ENCODE assay signal across 18 cellular contexts in genomic region chr1:230074270-230074669, GRCh38. TPM values are rescaled to one million over a fixed set of nuclear protein-coding genes. Genes with fewer than 3 reads are reported as not detected.
DNase-seq lines count a peak whose midpoint lies in the region; ATAC-seq, FAIRE-seq and TF ChIP-seq lines count a peak whose summit lies in the region.
"Had no signal": no experiment of that assay in that cellular context is flagged by ENCODE, and none has a peak within 500 bp of the region (broad histone marks: within the 10 kb centered on the region; RNA-seq: fewer than 3 reads in every experiment).

No MANE protein-coding gene starts in this region.

- ATAC-seq in K562 (0 out of 3 replicates have a peak, but pooled peaks have one; percentile 11), psoas muscle (peak in 2 of 4 donors; percentile 5), pancreas (no peak)
- ATAC-seq in stimulated activated naive CD8-positive, alpha-beta T cell treated with anti-CD3 and anti-CD28 coated beads, Interleukin-15, amount 100 ng/mL, for 72 hours, result no peak
- ATAC-seq: activated T-helper 17 cell treated with anti-CD3 and anti-CD28 coated beads, Interleukin-2, amount 50 U/mL, for 72 hours; natural killer cell treated with Interleukin-12 subunit alpha and Interleukin-12 subunit beta and Interleukin-15 and Interleukin-18, amount 100 ng/mL, for 72 hours; Panc1 had no signal

- H3K4me3 ChIP-seq in AG09309 (ENCODE audit: control insufficient read depth, low read depth, low read length) (no peak overlapping the region), KMS-11 (IDR thresholded peaks at IDR 0.05; ENCODE audit: insufficient read depth, low read depth, low read length) (no peak overlapping the region), K562 (no peak overlapping the region), psoas muscle (peak overlapping the region; percentile 43), pancreas (no peak overlapping the region)
- H3K4me3 ChIP-seq: prostate gland had no signal

- no peak for TF ChIP-seq EP300 in K562 (IDR thresholded peaks at IDR 0.05; ENCODE audit: low read length)

- CTCF ChIA-PET in K562 (lab: Yijun Ruan, JAX; ENCODE audit: low intra/inter-chr PET ratio), result no interaction called here

- H3K79me2 ChIP-seq in KMS-11 (ENCODE audit: insufficient read depth, low read depth), result peaks cover 100% of the 10 kb centered on the region
- H3K79me2 ChIP-seq in K562 (ENCODE audit: control insufficient read depth, insufficient read depth, low read length), result peaks cover 98% of the 10 kb centered on the region

- no peak; a peak in 1 of 4 replicates for TF ChIP-seq RAD21 in K562 (CRISPR knock-in tag; conservative IDR thresholded peaks at IDR 0.05 in 1 of 2, IDR thresholded peaks at IDR 0.05 in 1 of 2)

- H3K27me3 ChIP-seq in KMS-11 (ENCODE audit: insufficient read depth, low read depth) (no peaks in the 10 kb centered on the region), K562 (ENCODE audit: control insufficient read depth in 2 of 2, insufficient read depth in 2 of 2, low read length in 2 of 2) (no peaks in the 10 kb centered on the region), psoas muscle (ENCODE audit: insufficient read depth in 3 of 3, low read length in 2 of 3) (no peaks in the 10 kb centered on the region), pancreas (no peaks in the 10 kb centered on the region)

- no peaks in the 10 kb centered on the region for H3K9me3 Mint-ChIP-seq in stimulated activated naive CD8-positive, alpha-beta T cell treated with anti-CD3 and anti-CD28 coated beads, Interleukin-15, amount 100 ng/mL, for 72 hours
- H3K9me3 Mint-ChIP-seq: activated T-helper 17 cell treated with anti-CD3 and anti-CD28 coated beads, Interleukin-2, amount 50 U/mL, for 72 hours; natural killer cell treated with Interleukin-12 subunit alpha and Interleukin-12 subunit beta and Interleukin-15 and Interleukin-18, amount 100 ng/mL, for 72 hours had no signal

- H4K20me1 ChIP-seq in KMS-11 (ENCODE audit: insufficient read depth) (peaks cover 53% of the 10 kb centered on the region), K562 (replicated peaks; ENCODE audit: control insufficient read depth, insufficient read depth, low read length) (peaks cover 57% of the 10 kb centered on the region)

- TF ChIP-seq CTCF in AG09309 (IDR thresholded peaks at IDR 0.05; ENCODE audit: control insufficient read depth, insufficient read depth, low read depth, low read length, missing control alignments), result peak; percentile 7
- TF ChIP-seq CTCF in KMS-11 (conservative IDR thresholded peaks at IDR 0.05; ENCODE audit: low read depth, low read length), result no peak
- peak in 1 of 3 experiments; percentile 11; a peak in 1 of 6 replicates for TF ChIP-seq CTCF in K562 (IDR thresholded peaks at IDR 0.05 in 2 of 3, conservative IDR thresholded peaks at IDR 0.05 in 1 of 3; ENCODE audit: insufficient read depth in 2 of 3, low read depth in 1 of 3, low read length in 3 of 3)
- no peak for TF ChIP-seq CTCF in psoas muscle (IDR thresholded peaks at IDR 0.05)
- no peak for TF ChIP-seq CTCF in pancreas (IDR thresholded peaks at IDR 0.05)

- intact Hi-C loops in K562 (cut with micrococcal nuclease) (no loop called here), psoas muscle (cut with DNase I) (loop anchor here in 1 of 2 donors (2.0 kb wide), 1 partner anchor 27 kb away; no protein-coding TSS in a partner anchor), pancreas (cut with DNase I) (no loop called here)

- FAIRE-seq in K562 (lab: Jason Lieb, UNC) (no peak), pancreas (lab: Jason Lieb, UNC) (no peak)

- H2AFZ ChIP-seq in KMS-11 (ENCODE audit: low read depth), result no peak overlapping the region
- no peak overlapping the region for H2AFZ ChIP-seq in K562 (ENCODE audit: low read depth, low read length)

- peaks cover 83% of the 10 kb centered on the region for H3K4me1 ChIP-seq in KMS-11 (ENCODE audit: low read depth, poor library complexity, severe bottlenecking)
- H3K4me1 ChIP-seq in K562 (replicated peaks in 1 of 2; ENCODE audit: control insufficient read depth in 2 of 2, insufficient read depth in 2 of 2, low read length in 2 of 2), result peaks cover 16 to 30% of the 10 kb centered on the region in 2 experiments; a peak in 3 of 5 replicates
- H3K4me1 ChIP-seq in psoas muscle, result peaks cover 75% of the 10 kb centered on the region
- peaks cover 16 to 75% (median 35%) of the 10 kb centered on the region in 3 donors for H3K4me1 ChIP-seq in pancreas
- H3K4me1 ChIP-seq: prostate gland had no signal

- H3K36me3 ChIP-seq in KMS-11 (ENCODE audit: insufficient read depth) (no peaks in the 10 kb centered on the region), K562 (ENCODE audit: control insufficient read depth, insufficient read depth, low read length) (peaks cover 37% of the 10 kb centered on the region; the same call in 2 of the 3 replicates), psoas muscle (ENCODE audit: insufficient read depth in 1 of 2, low read depth in 1 of 2) (no peaks in the 10 kb centered on the region), pancreas (no peaks in the 10 kb centered on the region)
- H3K36me3 ChIP-seq: prostate gland had no signal

- H3K9ac ChIP-seq in KMS-11, result no peak overlapping the region; the same call in 1 of the 2 replicates
- no peak overlapping the region for H3K9ac ChIP-seq in K562 (ENCODE audit: insufficient read depth in 1 of 2, low read depth in 2 of 2, low read length in 2 of 2)

- no peak for TF ChIP-seq POLR2A in K562 (conservative IDR thresholded peaks at IDR 0.05)

- H3K4me3 Mint-ChIP-seq in stimulated activated naive CD8-positive, alpha-beta T cell treated with anti-CD3 and anti-CD28 coated beads, Interleukin-15, amount 100 ng/mL, for 72 hours, result no peak overlapping the region
- H3K4me3 Mint-ChIP-seq: activated T-helper 17 cell treated with anti-CD3 and anti-CD28 coated beads, Interleukin-2, amount 50 U/mL, for 72 hours; natural killer cell treated with Interleukin-12 subunit alpha and Interleukin-12 subunit beta and Interleukin-15 and Interleukin-18, amount 100 ng/mL, for 72 hours had no signal

- in situ Hi-C loops in K562 (cut with MboI), result no loop called here

- H3K4me1 Mint-ChIP-seq in stimulated activated naive CD8-positive, alpha-beta T cell treated with anti-CD3 and anti-CD28 coated beads, Interleukin-15, amount 100 ng/mL, for 72 hours, result peaks cover 75% of the 10 kb centered on the region

- WGBS in K562 (ENCODE audit: insufficient coverage, low coverage, missing lambda C conversion rate), result 87% methylated on average over 4 of the region's 4 CpGs
- WGBS in psoas muscle, 3 donors, result 76 to 79% (median 78%) methylated on average over 4 of the region's 4 CpGs
- whole genome bisulfite sequencing in pancreas, 2 donors, result 65 to 86% methylated on average over 4 of the region's 4 CpGs

- no TSS peak for BruUV-seq in K562 (replicated peaks; lab: Mats Ljungman, UMichigan)

- H3K9me1 ChIP-seq in K562 (ENCODE audit: control insufficient read depth, insufficient read depth, low read length), result peaks cover 9% of the 10 kb centered on the region

- H3K27ac ChIP-seq in KMS-11, result peak overlapping the region; percentile 11; the same call in 1 of the 2 replicates
- H3K27ac ChIP-seq in K562 (ENCODE audit: extremely low read depth, low read depth, low read length), result no peak overlapping the region
- peak overlapping the region; percentile 91 for H3K27ac ChIP-seq in psoas muscle
- no peak overlapping the region for H3K27ac ChIP-seq in pancreas
- H3K27ac ChIP-seq: prostate gland had no signal

- H3K27ac Mint-ChIP-seq in stimulated activated naive CD8-positive, alpha-beta T cell treated with anti-CD3 and anti-CD28 coated beads, Interleukin-15, amount 100 ng/mL, for 72 hours, result no peak overlapping the region
- H3K27ac Mint-ChIP-seq: activated T-helper 17 cell treated with anti-CD3 and anti-CD28 coated beads, Interleukin-2, amount 50 U/mL, for 72 hours had no signal

- no peak for DNase-seq in AG09309 (ENCODE audit: low read depth)
- no peak for DNase-seq in K562 (ENCODE audit: extremely low read depth in 1 of 4, low spot score in 3 of 4)
- DNase-seq in psoas muscle, result no peak
- no peak for DNase-seq in stimulated activated naive CD8-positive, alpha-beta T cell treated with anti-CD3 and anti-CD28 coated beads, Interleukin-15, amount 100 ng/mL, for 72 hours
- no peak for DNase-seq in Ammon's horn (ENCODE audit: low spot score)
- no peak for DNase-seq in NCI-H446 treated with DMSO at 0.1 percent for 48 hours (lab: John Stamatoyannopoulos, UW)
- DNase-seq in pancreas, result no peak
- DNase-seq: activated CD4-positive, alpha-beta T cell treated with anti-CD3 and anti-CD28 coated beads for 1 hour; AML-193; Calu3; MM.1S; NCI-H146; NCI-H82 had no signal

- H3K4me2 ChIP-seq in KMS-11, result peak overlapping the region; percentile 39
- H3K4me2 ChIP-seq in K562 (ENCODE audit: insufficient read depth, low read length), result no peak overlapping the region

- POLR2A ChIA-PET in K562 (lab: Yijun Ruan, JAX), result interaction anchor here (0.7 to 3.1 kb wide), 2 partner anchors 10 to 11 kb away, joined by 3 to 7 read pairs; no protein-coding TSS in a partner anchor

- no peaks in the 10 kb centered on the region for H3K9me3 ChIP-seq in K562 (replicated peaks; ENCODE audit: control insufficient read depth, insufficient read depth, low read depth, low read length)
- no peaks in the 10 kb centered on the region for H3K9me3 ChIP-seq in psoas muscle
- H3K9me3 ChIP-seq in pancreas, result no peaks in the 10 kb centered on the region
- H3K9me3 ChIP-seq: prostate gland had no signal

- H3K27me3 Mint-ChIP-seq in stimulated activated naive CD8-positive, alpha-beta T cell treated with anti-CD3 and anti-CD28 coated beads, Interleukin-15, amount 100 ng/mL, for 72 hours, result no peaks in the 10 kb centered on the region
- H3K27me3 Mint-ChIP-seq: activated T-helper 17 cell treated with anti-CD3 and anti-CD28 coated beads, Interleukin-2, amount 50 U/mL, for 72 hours; natural killer cell treated with Interleukin-12 subunit alpha and Interleukin-12 subunit beta and Interleukin-15 and Interleukin-18, amount 100 ng/mL, for 72 hours had no signal

RNA-seq across cellular contexts. Expression of gene GALNT2, which starts 7.2 kb away (rescaled TPM):
- 96.1 and 131 TPM in 2 replicates for total RNA-seq in K562 (2011; cell fraction: chromatin; rRNA removed; ENCODE audit: low replicate concordance)
- total RNA-seq in K562 (2011; cell fraction: nucleolus; rRNA removed), result 139 and 145 TPM in 2 replicates
- total RNA-seq in K562 (2011; cell fraction: nucleoplasm; rRNA removed), result 159 and 198 TPM in 2 replicates
- total RNA-seq in K562 (2014; rRNA removed), result 51.9 and 66.5 TPM in 2 replicates
- total RNA-seq in K562 (2014; rRNA removed; fragmentation: Illumina TruSeq; extraction: Trizol), result 33.3 and 34.6 TPM in 2 replicates
- 54.6 and 56.7 TPM in 2 replicates for total RNA-seq in K562 (2015; rRNA removed; fragmentation: Illumina TruSeq; extraction: Trizol)
- 98.2 and 106 TPM in 2 replicates for total RNA-seq in K562 (2021)
- polyA plus RNA-seq in K562 (2011; rRNA removed), result 37.2 and 41.8 TPM in 2 replicates
- polyA plus RNA-seq in K562 (2011; cell fraction: cytosol; rRNA removed), result 53.2 and 59.2 TPM in 2 replicates
- 54.3 and 75.7 TPM in 2 replicates for polyA plus RNA-seq in K562 (2011; cell fraction: nucleus; rRNA removed)
- 75.0 and 88.5 TPM in 2 replicates for polyA plus RNA-seq in K562 (2012)
- polyA plus RNA-seq in K562 (2014; fragmentation: Illumina TruSeq; extraction: Trizol), result 58.5 and 67.9 TPM in 2 replicates
- polyA plus RNA-seq in K562 (2014; fragmentation: Nextera tagmentation; extraction: Ambion mirVana), result 1 to 10 TPM; 1.6 to 1.8 TPM
- 66.9 and 67.9 TPM in 2 replicates for polyA plus RNA-seq in K562 (2014; rRNA removed)
- polyA minus RNA-seq in K562 (2011; rRNA and poly(A)+ RNA removed), result 34.0 and 50.2 TPM in 2 replicates
- 40.9 and 44.3 TPM in 2 replicates for polyA minus RNA-seq in K562 (2011; cell fraction: cytosol; rRNA and poly(A)+ RNA removed)
- polyA minus RNA-seq in K562 (2011; cell fraction: nucleus; rRNA and poly(A)+ RNA removed), result 25.2 and 30.3 TPM in 2 replicates
- 10 to 100 TPM; 49.4 to 88.7 (median 79.6) TPM for total RNA-seq in psoas muscle
- 10 to 100 TPM; 43.7 to 77.0 (median 63.8) TPM for polyA plus RNA-seq in psoas muscle
- 100 to 1,000 TPM in 1 of 6 donors, 10 to 100 TPM in 5; 50.7 to 118 (median 71.3) TPM for total RNA-seq in pancreas
- polyA plus RNA-seq in pancreas, result 10 to 100 TPM; 18.3 to 24.2 TPM

Comparison
In these comparisons a context has a peak if more than half of its experiments do, and no peak if none do; other contexts are left out.
1. H3K27ac ChIP-seq: peak in KMS-11 (single experiment) and psoas muscle (single experiment); none in K562 (single experiment) and pancreas (0 of 4).